29 cellular contexts compared by ENCODE assay signal in the genomic region with DNA sequence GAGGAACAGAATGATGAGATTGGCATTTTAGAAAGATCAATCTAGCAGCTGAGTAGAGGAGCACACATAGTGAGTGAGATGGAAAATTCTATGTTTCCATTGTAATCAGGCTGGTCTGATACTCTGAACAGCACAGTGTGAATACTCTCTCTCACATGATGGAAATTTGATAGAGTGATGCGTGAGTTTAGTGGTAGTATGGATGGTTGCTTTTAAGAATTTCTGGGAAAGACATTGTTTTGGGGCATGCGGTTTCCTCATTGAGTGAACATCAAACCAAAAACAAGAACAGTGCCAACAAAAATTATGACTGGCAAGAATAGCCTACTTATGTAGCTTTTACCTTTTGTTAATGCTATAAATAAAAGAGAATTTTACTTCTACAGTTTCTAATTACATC.
"Had no signal": no experiment of that assay in that cellular context is flagged by ENCODE, and none has a peak within 500 bp of the region (broad histone marks: within the 10 kb centered on the region; RNA-seq: fewer than 3 reads in every experiment).

No MANE protein-coding gene starts in this region.

- DNase-seq: activated CD4-positive, alpha-beta memory T cell treated with anti-CD3 and anti-CD28 coated beads for 36 hours; activated CD4-positive, alpha-beta T cell treated with anti-CD3 and anti-CD28 coated beads for 36 hours; activated CD4-positive, alpha-beta T cell treated with anti-CD3 and anti-CD28 coated beads, Interleukin-2, amount 10 ng/mL, durations not matched to agents 24 days and 14 days; activated CD4-positive, CD25-positive, alpha-beta regulatory T cell; activated CD4-positive, CD25-positive, alpha-beta regulatory T cell treated with anti-CD3 and anti-CD28 coated beads, Interleukin-2, amount 50 U/mL, for 72 hours; activated CD8-positive, alpha-beta memory T cell treated with anti-CD3 and anti-CD28 coated beads, Interleukin-2, amount 10 ng/mL, durations not matched to agents 7 days and 5 days; activated CD8-positive, alpha-beta memory T cell treated with anti-CD3 and anti-CD28 coated beads, Interleukin-2, amount 50 U/mL, for 4 hours; activated CD8-positive, alpha-beta T cell treated with anti-CD3 and anti-CD28 coated beads, Interleukin-2, amount 10 ng/mL, durations not matched to agents 7 days and 5 days; activated gamma-delta T cell; activated naive CD4-positive, alpha-beta T cell; activated naive CD4-positive, alpha-beta T cell treated with anti-CD3 and anti-CD28 coated beads, Interleukin-2, amount 10 ng/mL, durations not matched to agents 7 days and 5 days; activated naive CD8-positive, alpha-beta T cell treated with anti-CD3 and anti-CD28 coated beads, Interleukin-2, amount 10 ng/mL, durations not matched to agents 7 days and 5 days; activated T-cell treated with anti-CD3 and anti-CD28 coated beads, Interleukin-2, amount 50 U/mL, for 24 hours; activated T-cell treated with anti-CD3 and anti-CD28 coated beads, Interleukin-2, amount 50 U/mL, for 72 hours; brain microvascular endothelial cell; caudate nucleus; colonic mucosa; dorsolateral prefrontal cortex; effector memory CD4-positive, alpha-beta T cell; endodermal cell; foreskin fibroblast; glutamatergic neuron; SW 1271; T-cell; T-helper 9 cell had no signal

- H3K36me3 Mint-ChIP-seq: activated CD4-positive, alpha-beta memory T cell treated with anti-CD3 and anti-CD28 coated beads for 36 hours; activated CD8-positive, alpha-beta memory T cell treated with anti-CD3 and anti-CD28 coated beads, Interleukin-2, amount 10 ng/mL, durations not matched to agents 7 days and 5 days; activated naive CD4-positive, alpha-beta T cell treated with anti-CD3 and anti-CD28 coated beads, Interleukin-2, amount 10 ng/mL, durations not matched to agents 7 days and 5 days; activated naive CD8-positive, alpha-beta T cell treated with anti-CD3 and anti-CD28 coated beads, Interleukin-2, amount 10 ng/mL, durations not matched to agents 7 days and 5 days; T-cell had no signal

- H3K27ac Mint-ChIP-seq: activated CD4-positive, alpha-beta memory T cell treated with anti-CD3 and anti-CD28 coated beads for 36 hours; activated CD4-positive, alpha-beta T cell treated with anti-CD3 and anti-CD28 coated beads for 36 hours; activated CD4-positive, alpha-beta T cell treated with anti-CD3 and anti-CD28 coated beads, Interleukin-2, amount 10 ng/mL, durations not matched to agents 24 days and 14 days; activated CD8-positive, alpha-beta memory T cell treated with anti-CD3 and anti-CD28 coated beads, Interleukin-2, amount 10 ng/mL, durations not matched to agents 7 days and 5 days; activated CD8-positive, alpha-beta T cell treated with anti-CD3 and anti-CD28 coated beads, Interleukin-2, amount 10 ng/mL, durations not matched to agents 7 days and 5 days; activated naive CD4-positive, alpha-beta T cell treated with anti-CD3 and anti-CD28 coated beads, Interleukin-2, amount 10 ng/mL, durations not matched to agents 7 days and 5 days; activated naive CD4-positive, alpha-beta T cell treated with anti-CD3 and anti-CD28 coated beads, Interleukin-2, amount 50 U/mL, for 72 hours; activated naive CD8-positive, alpha-beta T cell treated with anti-CD3 and anti-CD28 coated beads, Interleukin-2, amount 10 ng/mL, durations not matched to agents 7 days and 5 days; activated T-cell treated with anti-CD3 and anti-CD28 coated beads, Interleukin-2, amount 50 U/mL, for 24 hours; activated T-cell treated with anti-CD3 and anti-CD28 coated beads, Interleukin-2, amount 50 U/mL, for 72 hours; endodermal cell; T-cell; T-helper 1 cell treated with Interleukin-12 subunit alpha and Interleukin-12 subunit beta and Interleukin-4 antibody, amounts not matched to agents 30 μg/mL and 1 μg/mL, for 36 hours had no signal

- H3K4me3 ChIP-seq: ascending aorta, colonic mucosa, dorsolateral prefrontal cortex had no signal

- ATAC-seq: activated CD4-positive, alpha-beta T cell treated with anti-CD3 and anti-CD28 coated beads for 36 hours; activated CD8-positive, alpha-beta memory T cell treated with anti-CD3 and anti-CD28 coated beads, Interleukin-2, amount 10 ng/mL, durations not matched to agents 7 days and 5 days; activated CD8-positive, alpha-beta T cell treated with anti-CD3 and anti-CD28 coated beads, Interleukin-2, amount 10 ng/mL, durations not matched to agents 7 days and 5 days; activated naive CD4-positive, alpha-beta T cell treated with anti-CD3 and anti-CD28 coated beads, Interleukin-2, amount 50 U/mL, for 72 hours; activated T-cell treated with anti-CD3 and anti-CD28 coated beads, Interleukin-2, amount 50 U/mL, for 72 hours; esophagus mucosa; T-cell had no signal

- H3K27me3 Mint-ChIP-seq: activated CD4-positive, alpha-beta memory T cell treated with anti-CD3 and anti-CD28 coated beads for 36 hours; activated CD4-positive, alpha-beta T cell treated with anti-CD3 and anti-CD28 coated beads for 36 hours; activated CD4-positive, alpha-beta T cell treated with anti-CD3 and anti-CD28 coated beads, Interleukin-2, amount 10 ng/mL, durations not matched to agents 24 days and 14 days; activated CD8-positive, alpha-beta memory T cell treated with anti-CD3 and anti-CD28 coated beads, Interleukin-2, amount 10 ng/mL, durations not matched to agents 7 days and 5 days; activated naive CD4-positive, alpha-beta T cell treated with anti-CD3 and anti-CD28 coated beads, Interleukin-2, amount 10 ng/mL, durations not matched to agents 7 days and 5 days; activated naive CD8-positive, alpha-beta T cell treated with anti-CD3 and anti-CD28 coated beads, Interleukin-2, amount 10 ng/mL, durations not matched to agents 7 days and 5 days; activated T-cell treated with anti-CD3 and anti-CD28 coated beads, Interleukin-2, amount 50 U/mL, for 24 hours; T-cell had no signal

- H3K4me3 Mint-ChIP-seq: activated CD4-positive, alpha-beta memory T cell treated with anti-CD3 and anti-CD28 coated beads for 36 hours; activated CD4-positive, alpha-beta T cell treated with anti-CD3 and anti-CD28 coated beads for 36 hours; activated CD4-positive, alpha-beta T cell treated with anti-CD3 and anti-CD28 coated beads, Interleukin-2, amount 10 ng/mL, durations not matched to agents 24 days and 14 days; activated CD8-positive, alpha-beta memory T cell treated with anti-CD3 and anti-CD28 coated beads, Interleukin-2, amount 10 ng/mL, durations not matched to agents 7 days and 5 days; activated CD8-positive, alpha-beta T cell treated with anti-CD3 and anti-CD28 coated beads, Interleukin-2, amount 10 ng/mL, durations not matched to agents 7 days and 5 days; activated naive CD4-positive, alpha-beta T cell treated with anti-CD3 and anti-CD28 coated beads, Interleukin-2, amount 10 ng/mL, durations not matched to agents 7 days and 5 days; activated naive CD8-positive, alpha-beta T cell treated with anti-CD3 and anti-CD28 coated beads, Interleukin-2, amount 10 ng/mL, durations not matched to agents 7 days and 5 days; activated T-cell treated with anti-CD3 and anti-CD28 coated beads, Interleukin-2, amount 50 U/mL, for 24 hours; activated T-cell treated with anti-CD3 and anti-CD28 coated beads, Interleukin-2, amount 50 U/mL, for 72 hours; endodermal cell; T-cell; T-helper 1 cell treated with Interleukin-12 subunit alpha and Interleukin-12 subunit beta and Interleukin-4 antibody, amounts not matched to agents 30 μg/mL and 1 μg/mL, for 36 hours had no signal

- H3K4me1 Mint-ChIP-seq: activated CD4-positive, alpha-beta T cell treated with anti-CD3 and anti-CD28 coated beads for 36 hours; activated CD4-positive, alpha-beta T cell treated with anti-CD3 and anti-CD28 coated beads, Interleukin-2, amount 10 ng/mL, durations not matched to agents 24 days and 14 days; activated CD8-positive, alpha-beta memory T cell treated with anti-CD3 and anti-CD28 coated beads, Interleukin-2, amount 10 ng/mL, durations not matched to agents 7 days and 5 days; activated naive CD4-positive, alpha-beta T cell treated with anti-CD3 and anti-CD28 coated beads, Interleukin-2, amount 10 ng/mL, durations not matched to agents 7 days and 5 days; activated naive CD8-positive, alpha-beta T cell treated with anti-CD3 and anti-CD28 coated beads, Interleukin-2, amount 10 ng/mL, durations not matched to agents 7 days and 5 days; endodermal cell; T-cell had no signal
